Comparison of ENCODE assay signal across 25 cellular contexts in genomic region chr3:60399295-60399694, GRCh38.
DNase-seq lines count a peak whose midpoint lies in the region; ATAC-seq and TF ChIP-seq lines count a peak whose summit lies in the region.
"Had no signal": no experiment of that assay in that cellular context is flagged by ENCODE, and none has a peak within 500 bp of the region (broad histone marks: within the 10 kb centered on the region; RNA-seq: fewer than 3 reads in every experiment).

No MANE protein-coding gene starts in this region.

- peaks cover 4% of the 10 kb centered on the region for H3K4me1 Mint-ChIP-seq in chondrocyte (ENCODE audit: low read depth)
- H3K4me1 Mint-ChIP-seq: activated T-helper 17 cell treated with anti-CD3 and anti-CD28 coated beads, Interleukin-2, amount 50 U/mL, for 72 hours; natural killer cell had no signal

- no peak for ATAC-seq in HG02973 (IDR thresholded peaks at IDR 0.05; ENCODE audit: unreplicated experiment)
- ATAC-seq: activated T-helper 17 cell treated with anti-CD3 and anti-CD28 coated beads, Interleukin-2, amount 50 U/mL, for 72 hours; HCT116; natural killer cell had no signal

- DNase-seq in DMS153 (lab: John Stamatoyannopoulos, UW) = peak; percentile 31
- no peak for DNase-seq in DMS153 treated with DMSO at 0.1 percent for 48 hours (lab: John Stamatoyannopoulos, UW; ENCODE audit: unreplicated experiment)
- peak; percentile 1 for DNase-seq in HT1080 (ENCODE audit: low read depth)
- DNase-seq in NCI-H2227 treated with DMSO at 0.1 percent for 48 hours (lab: John Stamatoyannopoulos, UW) = peak; percentile 40
- DNase-seq in left kidney (ENCODE audit: low read depth, low spot score) = peak; percentile 12
- no peak for DNase-seq in OCI-M1 (lab: John Stamatoyannopoulos, UW)
- no peak for DNase-seq in chondrocyte (ENCODE audit: low spot score)
- DNase-seq: activated CD4-positive, alpha-beta T cell treated with anti-CD3 and anti-CD28 coated beads for 4 hours; colonic mucosa; DMS79; effector CD4-positive, alpha-beta T cell; hippocampal formation; natural killer cell; NCI-H2171; NCI-H526 treated with DMSO at 0.1 percent for 48 hours; occipital lobe; small intestine; stimulated activated naive CD4-positive, alpha-beta T cell; SW 1271; T-helper 9 cell; WERI-Rb-1 had no signal

- H3K36me3 Mint-ChIP-seq in chondrocyte (ENCODE audit: low read depth) = peaks cover 3% of the 10 kb centered on the region
- H3K36me3 Mint-ChIP-seq: natural killer cell had no signal

- no peak for TF ChIP-seq CTCF in chondrocyte (IDR thresholded peaks at IDR 0.05)

- no peaks in the 10 kb centered on the region for H3K9me3 Mint-ChIP-seq in chondrocyte (ENCODE audit: low read depth)
- H3K9me3 Mint-ChIP-seq: activated T-helper 17 cell treated with anti-CD3 and anti-CD28 coated beads, Interleukin-2, amount 50 U/mL, for 72 hours; natural killer cell had no signal

- H3K27ac Mint-ChIP-seq in chondrocyte (ENCODE audit: unreplicated experiment) = no peak overlapping the region
- H3K27ac Mint-ChIP-seq: activated naive CD8-positive, alpha-beta T cell; activated T-helper 17 cell treated with anti-CD3 and anti-CD28 coated beads, Interleukin-2, amount 50 U/mL, for 72 hours; natural killer cell had no signal

- H3K4me3 Mint-ChIP-seq in chondrocyte (ENCODE audit: unreplicated experiment) = no peak overlapping the region
- H3K4me3 Mint-ChIP-seq: activated naive CD8-positive, alpha-beta T cell; activated T-helper 17 cell treated with anti-CD3 and anti-CD28 coated beads, Interleukin-2, amount 50 U/mL, for 72 hours; natural killer cell had no signal

- peaks cover 7% of the 10 kb centered on the region for H3K27me3 Mint-ChIP-seq in chondrocyte (ENCODE audit: low read depth)
- H3K27me3 Mint-ChIP-seq: activated naive CD8-positive, alpha-beta T cell had no signal

Comparison
In these comparisons a context has a peak if more than half of its experiments do, and no peak if none do; other contexts are left out.
1. DNase-seq: peak in DMS153 (single experiment), HT1080 (single experiment), NCI-H2227 treated with DMSO at 0.1 percent for 48 hours (single experiment) and left kidney (single experiment); none in DMS153 treated with DMSO at 0.1 percent for 48 hours (single experiment), OCI-M1 (single experiment) and chondrocyte (single experiment).